Comparison of ENCODE assay signal across 8 cellular contexts in the genomic region with DNA sequence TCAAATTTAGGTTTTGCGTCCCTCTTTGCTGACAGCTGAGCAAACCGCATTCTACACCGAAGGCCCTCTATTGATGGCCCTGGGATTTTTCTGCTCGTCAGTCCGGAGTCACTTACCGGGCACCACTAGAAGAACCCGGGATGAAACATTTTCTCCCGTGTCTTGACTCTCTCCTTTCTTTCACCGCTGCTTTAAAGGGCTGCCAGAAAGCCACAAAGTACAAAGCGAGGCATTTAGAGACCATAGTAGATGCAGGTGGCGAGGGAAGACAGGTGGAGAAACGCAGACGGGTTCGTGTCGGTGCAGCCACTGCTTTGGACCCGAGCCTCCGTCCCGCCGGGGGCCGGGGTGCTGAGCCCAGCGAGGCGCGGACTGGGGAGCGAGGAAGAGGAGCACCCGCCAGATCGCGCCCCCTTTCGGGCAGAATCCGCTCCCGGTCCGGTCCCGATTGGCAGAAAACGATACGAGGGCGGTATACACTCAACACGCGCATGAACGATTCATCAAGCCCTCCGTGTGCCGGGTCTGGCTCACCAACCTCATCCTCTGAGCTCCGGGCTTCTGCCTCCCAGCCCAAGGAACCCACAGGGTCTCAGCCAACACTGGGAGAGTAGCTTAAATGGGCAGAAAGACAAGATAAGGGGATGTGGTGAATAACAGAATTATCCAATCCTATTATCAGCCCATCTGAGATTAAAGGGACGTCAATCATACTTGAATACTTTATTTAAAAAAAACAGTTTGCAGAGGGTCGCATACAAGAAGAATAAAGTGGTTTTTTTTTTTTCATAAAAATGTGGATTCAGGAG.
DNase-seq lines count a peak whose midpoint lies in the region; ATAC-seq and TF ChIP-seq lines count a peak whose summit lies in the region.

No MANE protein-coding gene starts in this region.

- POLR2A ChIA-PET in activated CD4-positive, alpha-beta T cell treated with anti-CD3 and anti-CD28 coated beads for 36 hours (lab: Charles Lee): interaction anchor here (0.6 to 1.9 kb wide), 7 partner anchors 10 to 180 kb away, joined by 3 to 8 read pairs (median 4); partner anchors contain the start of gene TRIM27

- H3K4me3 ChIP-seq in AG09309 (ENCODE audit: control insufficient read depth, low read depth, low read length) (peak overlapping the region; percentile 87), choroid plexus epithelial cell (ENCODE audit: low read depth, low read length) (peak overlapping the region; percentile 80)

- intact Hi-C loops in activated CD4-positive, alpha-beta T cell treated with anti-CD3 and anti-CD28 coated beads for 36 hours (cut with DNase I, micrococcal nuclease): loop anchor here (1.0 to 10.0 kb wide), 11 partner anchors 24 to 756 kb away; partner anchors contain the start of gene TRIM27 (in 1 of the 2)
- intact Hi-C loops in left colon (cut with DNase I, micrococcal nuclease): loop anchor here (5.0 to 10.0 kb wide), 3 partner anchors 103 to 176 kb away; no protein-coding TSS in a partner anchor

- H3K9me3 Mint-ChIP-seq in activated CD4-positive, alpha-beta T cell treated with anti-CD3 and anti-CD28 coated beads for 36 hours (ENCODE audit: low read depth): no peaks in the 10 kb centered on the region

- CTCF ChIA-PET in activated CD4-positive, alpha-beta T cell treated with anti-CD3 and anti-CD28 coated beads for 36 hours (lab: Charles Lee): interaction anchor here (0.5 to 5.9 kb wide), 34 partner anchors 11 to 1716 kb away, joined by 3 to 87 read pairs (median 4); partner anchors contain the start of genes TRIM27 and ZNF311

- peaks cover 15% of the 10 kb centered on the region for H3K4me1 Mint-ChIP-seq in activated CD4-positive, alpha-beta T cell treated with anti-CD3 and anti-CD28 coated beads for 36 hours

- ATAC-seq in GM19023 (IDR thresholded peaks at IDR 0.05; ENCODE audit: unreplicated experiment): peak; percentile 63
- peak; percentile 77 for ATAC-seq in HG03432 (IDR thresholded peaks at IDR 0.05; ENCODE audit: unreplicated experiment)
- peak; percentile 87 for ATAC-seq in activated CD4-positive, alpha-beta T cell treated with anti-CD3 and anti-CD28 coated beads for 36 hours
- peak; percentile 76 for ATAC-seq in left colon

- H3K4me3 Mint-ChIP-seq in activated CD4-positive, alpha-beta T cell treated with anti-CD3 and anti-CD28 coated beads for 36 hours: peak overlapping the region; percentile 83

- peak overlapping the region; percentile 75 for H3K27ac Mint-ChIP-seq in activated CD4-positive, alpha-beta T cell treated with anti-CD3 and anti-CD28 coated beads for 36 hours

- DNase-seq in AG09309 (ENCODE audit: low read depth) (peak; percentile 42), NCI-H524 (lab: John Stamatoyannopoulos, UW) (peak; percentile 81 to 93), choroid plexus epithelial cell (ENCODE audit: low read depth) (peak; percentile 82), left colon (peak; percentile 78 to 90)
- peak; percentile 94 for DNase-seq in activated CD4-positive, alpha-beta T cell treated with anti-CD3 and anti-CD28 coated beads for 36 hours
- DNase-seq in stimulated activated CD4-positive, alpha-beta T cell treated with anti-CD3 and anti-CD28 coated beads, Interleukin-15, amount 100 ng/mL, for 48 hours (ENCODE audit: low read depth in 2 of 2): peak; percentile 82

- H3K27me3 Mint-ChIP-seq in activated CD4-positive, alpha-beta T cell treated with anti-CD3 and anti-CD28 coated beads for 36 hours: peaks cover 17% of the 10 kb centered on the region

- H3K36me3 Mint-ChIP-seq in activated CD4-positive, alpha-beta T cell treated with anti-CD3 and anti-CD28 coated beads for 36 hours (ENCODE audit: low read depth): peaks cover 3% of the 10 kb centered on the region

- TF ChIP-seq CTCF in AG09309 (IDR thresholded peaks at IDR 0.05; ENCODE audit: control insufficient read depth, insufficient read depth, low read depth, low read length, missing control alignments) (peak; percentile 81), choroid plexus epithelial cell (conservative IDR thresholded peaks at IDR 0.05; ENCODE audit: low read depth, low read length) (peak; percentile 83)

Comparison
In these comparisons a context has a peak if more than half of its experiments do, and no peak if none do; other contexts are left out.
1. Peak in every context shown above with its lines: DNase-seq, ATAC-seq and H3K4me3 ChIP-seq.
2. DNase-seq: peak in every context shown above with its lines; median percentile 94 in activated CD4-positive, alpha-beta T cell treated with anti-CD3 and anti-CD28 coated beads for 36 hours; 87 in NCI-H524; 84 in left colon; 82 in choroid plexus epithelial cell; 82 in stimulated activated CD4-positive, alpha-beta T cell treated with anti-CD3 and anti-CD28 coated beads, Interleukin-15, amount 100 ng/mL, for 48 hours; 42 in AG09309.